22 cellular contexts compared by ENCODE assay signal in genomic region chr16:88366032-88366703, GRCh38. TPM values are rescaled to one million over a fixed set of nuclear protein-coding genes. Genes with fewer than 3 reads are reported as not detected.
DNase-seq lines count a peak whose midpoint lies in the region; ATAC-seq, FAIRE-seq and TF ChIP-seq lines count a peak whose summit lies in the region.
"Had no signal": no experiment of that assay in that cellular context is flagged by ENCODE, and none has a peak within 500 bp of the region (broad histone marks: within the 10 kb centered on the region; RNA-seq: fewer than 3 reads in every experiment).

No MANE protein-coding gene starts in this region.

- H3K4me3 ChIP-seq in K562 (no peak overlapping the region), neuronal stem cell (ENCODE audit: low read length in 2 of 2) (no peak overlapping the region)
- H3K4me3 ChIP-seq: A549; BLaER1 treated with 17β-estradiol and CSF1 and Interleukin-3, amounts not matched to agents 10 nM and 100 nM; GM23248 had no signal

- H3K9me3 ChIP-seq in K562 (replicated peaks; ENCODE audit: control insufficient read depth, insufficient read depth, low read depth, low read length) (no peaks in the 10 kb centered on the region; the same call in 1 of the 2 replicates), neuronal stem cell (replicated peaks in 1 of 2; ENCODE audit: control insufficient read depth in 2 of 2, insufficient read depth in 1 of 2, low read depth in 1 of 2, low read length in 2 of 2) (peaks cover 2% of the 10 kb centered on the region in 2 donors)
- H3K9me3 ChIP-seq: BE2C had no signal

- H3K27ac Mint-ChIP-seq in natural killer cell, result no peak overlapping the region
- no peak overlapping the region for H3K27ac Mint-ChIP-seq in natural killer cell treated with Interleukin-12 subunit alpha and Interleukin-12 subunit beta and Interleukin-15 and Interleukin-18, amount 100 ng/mL, for 72 hours
- H3K27ac Mint-ChIP-seq: CD4-positive, alpha-beta memory T cell; H9; HFFc6 had no signal

- no TSS peak for BruUV-seq in K562 (replicated peaks; lab: Mats Ljungman, UMichigan)

- CTCF ChIA-PET in K562 (lab: Yijun Ruan, JAX; ENCODE audit: low intra/inter-chr PET ratio), result interaction anchor here (0.7 kb wide), 1 partner anchor 168 kb away, joined by 4 read pairs; no protein-coding TSS in a partner anchor

- H3K18ac ChIP-seq in neuronal stem cell (ENCODE audit: low read length), result no peak overlapping the region

- no peak for TF ChIP-seq POLR2A in K562 (conservative IDR thresholded peaks at IDR 0.05)

- DNase-seq in natural killer cell (no peak), K562 (ENCODE audit: extremely low read depth in 1 of 4, low spot score in 3 of 4) (no peak), neuronal stem cell (ENCODE audit: low spot score) (no peak), NCI-H1694 (lab: John Stamatoyannopoulos, UW) (no peak)
- DNase-seq in natural killer cell treated with Interleukin-12 subunit alpha and Interleukin-12 subunit beta and Interleukin-15 and Interleukin-18, amount 100 ng/mL, for 72 hours (ENCODE audit: low spot score), result no peak
- DNase-seq in NK-92 treated with Interleukin-12 subunit alpha and Interleukin-12 subunit beta, amount 100 ng/mL, for 24 hours (lab: John Stamatoyannopoulos, UW), result no peak
- DNase-seq: ACHN; AML-193; BE2C; Calu3; CD4-positive, alpha-beta memory T cell; COR-L47; DMS153; DND-41; GM23248; H9; HFFc6 had no signal

- POLR2A ChIA-PET in K562 (lab: Yijun Ruan, JAX), result no interaction called here

- H3K27me3 ChIP-seq in K562 (ENCODE audit: control insufficient read depth in 2 of 2, insufficient read depth in 2 of 2, low read length in 2 of 2) (peaks cover 7 to 44% of the 10 kb centered on the region in 2 experiments; a peak in 4 of 5 replicates), neuronal stem cell (ENCODE audit: control insufficient read depth in 3 of 3, insufficient read depth in 3 of 3, low read depth in 1 of 3, low read length in 3 of 3) (no peaks in the 10 kb centered on the region)
- H3K27me3 ChIP-seq: BE2C; BLaER1 treated with 17β-estradiol and CSF1 and Interleukin-3, amounts not matched to agents 10 nM and 100 nM had no signal

- FAIRE-seq in K562 (lab: Jason Lieb, UNC), result no peak
- FAIRE-seq: A549, G401.6, GM12892 had no signal

- peaks cover 4 to 14% of the 10 kb centered on the region in 2 donors for H3K27me3 Mint-ChIP-seq in natural killer cell (ENCODE audit: low read depth in 2 of 2)
- peaks cover 8 to 28% of the 10 kb centered on the region in 2 donors for H3K27me3 Mint-ChIP-seq in natural killer cell treated with Interleukin-12 subunit alpha and Interleukin-12 subunit beta and Interleukin-15 and Interleukin-18, amount 100 ng/mL, for 72 hours

- no peaks in the 10 kb centered on the region for H3K79me2 ChIP-seq in K562 (ENCODE audit: control insufficient read depth, insufficient read depth, low read length)

- no peak overlapping the region for H2AK5ac ChIP-seq in neuronal stem cell (ENCODE audit: low read depth, low read length)

- no peak overlapping the region for H2BK120ac ChIP-seq in neuronal stem cell (ENCODE audit: low read depth, low read length)

- intact Hi-C loops in natural killer cell (cut with micrococcal nuclease) (no loop called here), K562 (cut with micrococcal nuclease) (no loop called here)

- H3K14ac ChIP-seq in neuronal stem cell (ENCODE audit: low read length), result no peak overlapping the region

- H3K4me1 Mint-ChIP-seq in natural killer cell, result no peaks in the 10 kb centered on the region
- peaks cover 0 to 4% of the 10 kb centered on the region in 2 donors for H3K4me1 Mint-ChIP-seq in natural killer cell treated with Interleukin-12 subunit alpha and Interleukin-12 subunit beta and Interleukin-15 and Interleukin-18, amount 100 ng/mL, for 72 hours (ENCODE audit: low read depth in 2 of 2)
- H3K4me1 Mint-ChIP-seq: CD4-positive, alpha-beta memory T cell; H9 had no signal

- no peak overlapping the region for H3K27ac ChIP-seq in K562 (ENCODE audit: extremely low read depth, low read depth, low read length)
- H3K27ac ChIP-seq in neuronal stem cell (replicated peaks; ENCODE audit: low read length), result no peak overlapping the region
- H3K27ac ChIP-seq: A549; BLaER1 treated with 17β-estradiol and CSF1 and Interleukin-3, amounts not matched to agents 10 nM and 100 nM; GM23248 had no signal

- no peak overlapping the region for H4K8ac ChIP-seq in neuronal stem cell (ENCODE audit: low read depth, low read length)

- H4K91ac ChIP-seq in neuronal stem cell (ENCODE audit: low read depth, low read length, poor library complexity), result peak overlapping the region; percentile 47

- no peaks in the 10 kb centered on the region for H3K9me3 Mint-ChIP-seq in natural killer cell
- H3K9me3 Mint-ChIP-seq in natural killer cell treated with Interleukin-12 subunit alpha and Interleukin-12 subunit beta and Interleukin-15 and Interleukin-18, amount 100 ng/mL, for 72 hours, result no peaks in the 10 kb centered on the region

- 3% methylated on average over 4 of the region's 4 CpGs for WGBS in K562 (ENCODE audit: insufficient coverage, low coverage, missing lambda C conversion rate)
- WGBS in neuronal stem cell (ENCODE audit: extremely low coverage in 2 of 2, insufficient read length in 2 of 2, insufficient replicate concordance in 1 of 2), 2 donors, result 92 to 100% methylated on average over 1 to 2 of the region's 4 CpGs

- no peaks in the 10 kb centered on the region for H3K79me1 ChIP-seq in neuronal stem cell (ENCODE audit: low read depth, low read length)

- in situ Hi-C loops in K562 (cut with MboI), result no loop called here

- H2BK12ac ChIP-seq in neuronal stem cell (ENCODE audit: low read length), result no peak overlapping the region

- H3K4me1 ChIP-seq in K562 (replicated peaks in 1 of 2; ENCODE audit: control insufficient read depth in 2 of 2, insufficient read depth in 2 of 2, low read length in 2 of 2) (no peaks in the 10 kb centered on the region), neuronal stem cell (ENCODE audit: control insufficient read depth in 2 of 2, insufficient read depth in 1 of 2, low read depth in 1 of 2, low read length in 2 of 2) (no peaks in the 10 kb centered on the region)
- H3K4me1 ChIP-seq: A549, BE2C had no signal

- H3K4me2 ChIP-seq in K562 (ENCODE audit: insufficient read depth, low read length) (no peak overlapping the region), neuronal stem cell (ENCODE audit: insufficient read depth, low read length, poor library complexity, severe bottlenecking) (no peak overlapping the region)
- H3K4me2 ChIP-seq: A549; BLaER1 treated with 17β-estradiol and CSF1 and Interleukin-3, amounts not matched to agents 10 nM and 100 nM had no signal

- H3K23ac ChIP-seq in neuronal stem cell (ENCODE audit: low read depth, low read length, poor library complexity), result no peak overlapping the region

- H3K4ac ChIP-seq in neuronal stem cell (ENCODE audit: low read length), result no peak overlapping the region

- H3K9ac ChIP-seq in K562 (ENCODE audit: insufficient read depth in 1 of 2, low read depth in 2 of 2, low read length in 2 of 2) (no peak overlapping the region), neuronal stem cell (ENCODE audit: low read depth, low read length, poor library complexity) (no peak overlapping the region)
- H3K9ac ChIP-seq: BLaER1 treated with 17β-estradiol and CSF1 and Interleukin-3, amounts not matched to agents 10 nM and 100 nM; GM23248 had no signal

- no peak for TF ChIP-seq RAD21 in K562 (CRISPR knock-in tag; conservative IDR thresholded peaks at IDR 0.05 in 1 of 2, IDR thresholded peaks at IDR 0.05 in 1 of 2)

- no peak overlapping the region for H2BK5ac ChIP-seq in neuronal stem cell (ENCODE audit: low read length)

- no peak overlapping the region for H2BK15ac ChIP-seq in neuronal stem cell (ENCODE audit: low read length)

- H4K20me1 ChIP-seq in K562 (replicated peaks; ENCODE audit: control insufficient read depth, insufficient read depth, low read length), result no peaks in the 10 kb centered on the region
- H4K20me1 ChIP-seq: BLaER1 treated with 17β-estradiol and CSF1 and Interleukin-3, amounts not matched to agents 10 nM and 100 nM had no signal

- no peak overlapping the region for H3K4me3 Mint-ChIP-seq in natural killer cell
- no peak overlapping the region for H3K4me3 Mint-ChIP-seq in natural killer cell treated with Interleukin-12 subunit alpha and Interleukin-12 subunit beta and Interleukin-15 and Interleukin-18, amount 100 ng/mL, for 72 hours
- H3K4me3 Mint-ChIP-seq: CD4-positive, alpha-beta memory T cell; H9; HFFc6 had no signal

- ATAC-seq in natural killer cell (peak in 2 of 3 donors; percentile 24 to 57), K562 (no peak), GM21786 (IDR thresholded peaks at IDR 0.05; ENCODE audit: unreplicated experiment) (no peak)
- no peak for ATAC-seq in natural killer cell treated with Interleukin-12 subunit alpha and Interleukin-12 subunit beta and Interleukin-15 and Interleukin-18, amount 100 ng/mL, for 72 hours

- H3K36me3 Mint-ChIP-seq in natural killer cell, result no peaks in the 10 kb centered on the region
- peaks cover 10% of the 10 kb centered on the region for H3K36me3 Mint-ChIP-seq in natural killer cell treated with Interleukin-12 subunit alpha and Interleukin-12 subunit beta and Interleukin-15 and Interleukin-18, amount 100 ng/mL, for 72 hours
- H3K36me3 Mint-ChIP-seq: CD4-positive, alpha-beta memory T cell had no signal

- TF ChIP-seq EP300 in K562 (IDR thresholded peaks at IDR 0.05; ENCODE audit: low read length), result no peak

- H3K36me3 ChIP-seq in K562 (ENCODE audit: control insufficient read depth, insufficient read depth, low read length), result no peaks in the 10 kb centered on the region
- no peaks in the 10 kb centered on the region for H3K36me3 ChIP-seq in neuronal stem cell (replicated peaks in 1 of 2; ENCODE audit: control insufficient read depth in 2 of 2, insufficient read depth in 2 of 2, low read length in 2 of 2)
- H3K36me3 ChIP-seq: BE2C; BLaER1 treated with 17β-estradiol and CSF1 and Interleukin-3, amounts not matched to agents 10 nM and 100 nM had no signal

- TF ChIP-seq CTCF in natural killer cell (IDR thresholded peaks at IDR 0.05), result no peak
- TF ChIP-seq CTCF in K562 (IDR thresholded peaks at IDR 0.05 in 2 of 3, conservative IDR thresholded peaks at IDR 0.05 in 1 of 3; ENCODE audit: insufficient read depth in 2 of 3, low read depth in 1 of 3, low read length in 3 of 3), result no peak

- H3K9me1 ChIP-seq in K562 (ENCODE audit: control insufficient read depth, insufficient read depth, low read length), result no peaks in the 10 kb centered on the region

- H2AFZ ChIP-seq in K562 (ENCODE audit: low read depth, low read length) (no peak overlapping the region), neuronal stem cell (ENCODE audit: low read length) (no peak overlapping the region)
- H2AFZ ChIP-seq: GM23248 had no signal

RNA-seq across cellular contexts. Expression of gene ZNF469, which starts 16.6 kb away (rescaled TPM):
- total RNA-seq in natural killer cell, result 1 to 10 TPM; 4.5 to 5.8 (median 4.9) TPM
- total RNA-seq in natural killer cell treated with Interleukin-12 subunit alpha and Interleukin-12 subunit beta and Interleukin-15 and Interleukin-18, amount 100 ng/mL, for 72 hours, result 1 to 10 TPM; 3.0 to 6.1 TPM
- 0.04 and 0.09 TPM in 2 replicates for total RNA-seq in K562 (2011; cell fraction: chromatin; rRNA removed; ENCODE audit: low replicate concordance)
- total RNA-seq in K562 (2011; cell fraction: nucleolus; rRNA removed), result 0.13 and 0.17 TPM in 2 replicates
- under 0.01 and 0.08 TPM in 2 replicates for total RNA-seq in K562 (2011; cell fraction: nucleoplasm; rRNA removed)
- under 0.01 TPM in 1 of 2 replicates, not detected in the other for total RNA-seq in K562 (2014; rRNA removed)
- total RNA-seq in K562 (2014; rRNA removed; fragmentation: Illumina TruSeq; extraction: Trizol), result not detected in 2 replicates
- total RNA-seq in K562 (2015; rRNA removed; fragmentation: Illumina TruSeq; extraction: Trizol), result not detected in 2 replicates
- 0.02 and 0.04 TPM in 2 replicates for total RNA-seq in K562 (2021)
- not detected in 2 replicates for polyA plus RNA-seq in K562 (2011; rRNA removed)
- polyA plus RNA-seq in K562 (2011; cell fraction: cytosol; rRNA removed), result under 0.01 and 0.01 TPM in 2 replicates
- 0.01 and 0.03 TPM in 2 replicates for polyA plus RNA-seq in K562 (2011; cell fraction: nucleus; rRNA removed)
- 0.01 TPM in 2 replicates for polyA plus RNA-seq in K562 (2012)
- 0.01 TPM in 1 of 2 replicates, not detected in the other for polyA plus RNA-seq in K562 (2014; fragmentation: Illumina TruSeq; extraction: Trizol)
- not detected for polyA plus RNA-seq in K562 (2014; fragmentation: Nextera tagmentation; extraction: Ambion mirVana)
- polyA plus RNA-seq in K562 (2014; rRNA removed), result 0.01 TPM in 1 of 2 replicates, not detected in the other
- polyA minus RNA-seq in K562 (2011; rRNA and poly(A)+ RNA removed), result under 0.01 and 0.04 TPM in 2 replicates
- 0.09 and 0.10 TPM in 2 replicates for polyA minus RNA-seq in K562 (2011; cell fraction: cytosol; rRNA and poly(A)+ RNA removed)
- under 0.01 and 0.11 TPM in 2 replicates for polyA minus RNA-seq in K562 (2011; cell fraction: nucleus; rRNA and poly(A)+ RNA removed)
- polyA plus RNA-seq in neuronal stem cell (2013, experiment 1 of 2), result 0.26 TPM
- 0.29 TPM for polyA plus RNA-seq in neuronal stem cell (2013, experiment 2 of 2)

Comparison
In these comparisons a context has a peak if more than half of its experiments do, and no peak if none do; other contexts are left out.
1. ATAC-seq: peak in natural killer cell (2 of 3); none in natural killer cell treated with Interleukin-12 subunit alpha and Interleukin-12 subunit beta and Interleukin-15 and Interleukin-18, amount 100 ng/mL, for 72 hours (0 of 2), K562 (single experiment) and GM21786 (single experiment).